8 cellular contexts compared by ENCODE assay signal in the genomic region with DNA sequence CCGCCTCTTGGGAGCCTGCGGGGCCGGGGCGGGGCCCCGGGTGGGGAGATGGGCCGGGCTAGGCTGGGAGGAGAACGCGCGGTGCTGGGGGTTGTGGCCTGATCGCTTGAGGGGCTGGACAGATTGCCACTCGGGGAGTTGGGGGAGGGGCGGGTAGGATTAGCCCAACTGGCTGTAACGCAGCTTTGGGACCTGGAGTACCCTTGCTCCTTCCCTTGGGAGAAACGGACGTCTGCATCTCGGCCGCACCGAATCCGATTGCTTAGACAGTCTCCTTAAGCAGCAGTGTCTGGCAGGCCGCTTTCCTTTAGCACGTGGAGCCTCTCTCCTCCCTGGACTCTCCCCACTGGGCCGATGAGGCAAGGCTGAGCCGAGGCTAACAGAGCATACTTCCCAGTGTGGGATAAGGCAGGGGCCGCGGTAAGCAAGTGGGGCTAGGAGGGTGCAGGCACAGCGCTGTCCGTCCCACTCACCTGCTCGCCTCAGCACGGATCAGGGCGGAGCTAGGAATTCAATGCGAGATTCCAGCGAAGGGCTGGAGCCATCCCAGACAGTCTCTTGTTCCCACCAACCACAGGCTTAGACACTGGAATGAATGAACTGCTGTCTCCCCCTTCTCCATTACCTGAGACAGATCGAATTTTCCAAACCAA. TPM values are rescaled to one million over a fixed set of nuclear protein-coding genes. Genes with fewer than 3 reads are reported as not detected.
DNase-seq lines count a peak whose midpoint lies in the region; ATAC-seq and TF ChIP-seq lines count a peak whose summit lies in the region.

No MANE protein-coding gene starts in this region.

- TF ChIP-seq CTCF in GM12864 (IDR thresholded peaks at IDR 0.05; ENCODE audit: low read depth, low read length, missing control alignments) = no peak
- no peak for TF ChIP-seq CTCF in lower lobe of right lung (IDR thresholded peaks at IDR 0.05)
- no peak for TF ChIP-seq CTCF in thoracic aorta (IDR thresholded peaks at IDR 0.05)

- peak overlapping the region; percentile 75 for H3K27ac ChIP-seq in cingulate gyrus (ENCODE audit: low read depth, low read length)
- H3K27ac ChIP-seq in lower lobe of right lung = peak overlapping the region; percentile 74
- H3K27ac ChIP-seq in thoracic aorta = peak overlapping the region; percentile 41 to 49

- intact Hi-C loops in lower lobe of right lung (cut with DNase I) = no loop called here

- no peaks in the 10 kb centered on the region for H3K36me3 ChIP-seq in lower lobe of right lung
- no peaks in the 10 kb centered on the region for H3K36me3 ChIP-seq in thoracic aorta

- H3K4me3 ChIP-seq in GM12864 (ENCODE audit: low read depth, low read length) (peak overlapping the region; percentile 91), lower lobe of right lung (peak overlapping the region; percentile 100), thoracic aorta (peak overlapping the region; percentile 84)

- H3K27me3 ChIP-seq in lower lobe of right lung (ENCODE audit: low read depth) (no peaks in the 10 kb centered on the region), thoracic aorta (replicated peaks; ENCODE audit: insufficient read depth) (no peaks in the 10 kb centered on the region)

- DNase-seq in GM12864 (ENCODE audit: low read depth) = no peak
- DNase-seq in NCI-H748 treated with DMSO at 0.1 percent for 48 hours (lab: John Stamatoyannopoulos, UW) = peak; percentile 19
- DNase-seq in lower lobe of right lung = no peak
- no peak for DNase-seq in thoracic aorta (ENCODE audit: low spot score)
- DNase-seq in activated CD8-positive, alpha-beta memory T cell treated with anti-CD3 and anti-CD28 coated beads, Interleukin-2, amount 50 U/mL, for 4 hours = no peak

- peak; percentile 8 for ATAC-seq in HG02852 (IDR thresholded peaks at IDR 0.05; ENCODE audit: unreplicated experiment)
- peak; percentile 52 for ATAC-seq in lower lobe of right lung
- ATAC-seq in thoracic aorta (ENCODE audit: insufficient number of reproducible peaks, low FRiP score, low read depth) = peak; percentile 15
- ATAC-seq in GM18517 (IDR thresholded peaks at IDR 0.05; ENCODE audit: unreplicated experiment) = no peak

- H3K9me3 ChIP-seq in lower lobe of right lung = no peaks in the 10 kb centered on the region
- no peaks in the 10 kb centered on the region for H3K9me3 ChIP-seq in thoracic aorta

- peaks cover 29% of the 10 kb centered on the region for H3K4me1 ChIP-seq in lower lobe of right lung
- H3K4me1 ChIP-seq in thoracic aorta (ENCODE audit: control insufficient read depth in 1 of 2, low read depth in 2 of 2) = peaks cover 6 to 20% of the 10 kb centered on the region in 2 donors

RNA-seq across cellular contexts. Expression of gene ACLY, which starts 0.5 kb away (rescaled TPM):
- total RNA-seq in lower lobe of right lung (105 TPM), thoracic aorta (10 to 100 TPM; 76.3 to 81.5 TPM)

RNA-seq across cellular contexts. Expression of gene ODAD4, which starts 11.1 kb away (rescaled TPM):
- total RNA-seq in lower lobe of right lung (5.4 TPM), thoracic aorta (1 to 10 TPM; 1.1 to 2.2 TPM)

RNA-seq across cellular contexts. Expression of gene CNP, which starts 47.3 kb away (rescaled TPM):
- total RNA-seq in lower lobe of right lung (46.3 TPM), thoracic aorta (10 to 100 TPM; 32.4 to 56.3 TPM)

RNA-seq across cellular contexts. Expression of gene KLHL11, which starts 54.1 kb away (rescaled TPM):
- total RNA-seq in lower lobe of right lung = 12.3 TPM
- 10 to 100 TPM; 22.6 to 28.6 TPM for total RNA-seq in thoracic aorta
